ENCODE assay signal across 8 cellular contexts in genomic region chr3:9402410-9403228, GRCh38. TPM values are rescaled to one million over a fixed set of nuclear protein-coding genes. Genes with fewer than 3 reads are reported as not detected.
DNase-seq lines count a peak whose midpoint lies in the region; ATAC-seq, FAIRE-seq and TF ChIP-seq lines count a peak whose summit lies in the region.

No MANE protein-coding gene starts in this region.

- peaks cover 10 to 65% (median 62%) of the 10 kb centered on the region in 4 donors for H3K4me1 ChIP-seq in liver (ENCODE audit: control insufficient read depth in 4 of 4, insufficient read depth in 4 of 4, low read length in 3 of 4)

- H3K4me1 Mint-ChIP-seq in MCF 10A (ENCODE audit: insufficient read depth, unreplicated experiment), result peaks cover 46% of the 10 kb centered on the region

- no peak for FAIRE-seq in GM12891 (lab: Jason Lieb, UNC)

- no peak for TF ChIP-seq CTCF in MCF 10A (IDR thresholded peaks at IDR 0.05; ENCODE audit: unreplicated experiment)
- no peak for TF ChIP-seq CTCF in liver (IDR thresholded peaks at IDR 0.05; ENCODE audit: low read depth, low read length, missing input control)

- peak overlapping the region in 1 of 2 donors; percentile 14 for H3K27ac ChIP-seq in liver (ENCODE audit: low read depth in 1 of 2, low read length in 2 of 2)

- H3K27me3 ChIP-seq in liver (ENCODE audit: control insufficient read depth in 4 of 4, insufficient read depth in 4 of 4, low read length in 3 of 4), result no peaks in the 10 kb centered on the region

- H3K4me3 Mint-ChIP-seq in MCF 10A (ENCODE audit: unreplicated experiment), result peak overlapping the region; percentile 68

- no peak for TF ChIP-seq POLR2A in GM12891 (IDR thresholded peaks at IDR 0.05; ENCODE audit: low read depth, low read length)

- no peak for ATAC-seq in HG03175 (IDR thresholded peaks at IDR 0.05; ENCODE audit: unreplicated experiment)
- ATAC-seq in GM18868 (IDR thresholded peaks at IDR 0.05; ENCODE audit: unreplicated experiment), result no peak

- POLR2A ChIA-PET in MCF 10A (lab: Yijun Ruan, JAX), result interaction anchor here (1.2 to 4.1 kb wide), 8 partner anchors 8 to 49 kb away, joined by 3 to 67 read pairs (median 6); no protein-coding TSS in a partner anchor

- TF ChIP-seq RAD21 in liver (IDR thresholded peaks at IDR 0.05), result peak in 1 of 2 donors; percentile 54

- 21% methylated on average over 3 of the region's 3 CpGs for WGBS in liver

- intact Hi-C loops in MCF 10A (cut with micrococcal nuclease), result no loop called here

- DNase-seq in DMS79 treated with DMSO at 0.1 percent for 48 hours (lab: John Stamatoyannopoulos, UW) (peak; percentile 8), NCI-H187 treated with DMSO at 0.1 percent for 48 hours (lab: John Stamatoyannopoulos, UW) (peak; percentile 2), MCF 10A (ENCODE audit: unreplicated experiment) (peak; percentile 48), GM12891 (ENCODE audit: insufficient read length, low spot score) (no peak)
- DNase-seq in stimulated activated CD4-positive, alpha-beta T cell treated with anti-CD3 and anti-CD28 coated beads, Interleukin-12 subunit alpha, Interleukin-12 subunit beta, amount 100 ng/mL, for 4 hours, result no peak

- peak overlapping the region; percentile 77 for H3K27ac Mint-ChIP-seq in MCF 10A (ENCODE audit: low read depth, unreplicated experiment)

- H3K4me3 ChIP-seq in liver (ENCODE audit: low read depth in 1 of 3, low read length in 3 of 3), result peak overlapping the region in 2 of 3 donors; percentile 19 to 20

- no peaks in the 10 kb centered on the region for H3K9me3 ChIP-seq in liver (ENCODE audit: control insufficient read depth in 4 of 4, low read length in 3 of 4)

- peak overlapping the region in 1 of 2 donors; percentile 34 for H3K9ac ChIP-seq in liver (ENCODE audit: low read depth in 1 of 2, low read length in 2 of 2)

- peaks cover 6% of the 10 kb centered on the region for H3K36me3 Mint-ChIP-seq in MCF 10A (ENCODE audit: insufficient read depth, unreplicated experiment)

- CTCF ChIA-PET in MCF 10A (lab: Yijun Ruan, JAX), result interaction anchor here (0.6 to 1.5 kb wide), 2 partner anchors 16 to 19 kb away, joined by 3 to 5 read pairs; no protein-coding TSS in a partner anchor

- no TSS peak for BruUV-seq in MCF 10A (replicated peaks; lab: Mats Ljungman, UMichigan)

- H3K36me3 ChIP-seq in liver (ENCODE audit: control insufficient read depth in 4 of 4, insufficient read depth in 3 of 4, low read depth in 1 of 4, low read length in 3 of 4), result no peaks in the 10 kb centered on the region

- no peaks in the 10 kb centered on the region for H3K27me3 Mint-ChIP-seq in MCF 10A (ENCODE audit: insufficient read depth, unreplicated experiment)

- H3K9me3 Mint-ChIP-seq in MCF 10A (ENCODE audit: unreplicated experiment), result no peaks in the 10 kb centered on the region

TF ChIP-seq in liver, 16 proteins besides CTCF, POLR2A, EP300 and RAD21 (continues in another document):
- TF ChIP-seq SP1 (IDR thresholded peaks at IDR 0.05), result peak; percentile 42
- TF ChIP-seq MAX (IDR thresholded peaks at IDR 0.05), result no peak
- TF ChIP-seq FOXA2 (IDR thresholded peaks at IDR 0.05), result peak; percentile 69
- no peak for TF ChIP-seq ZBTB33 (IDR thresholded peaks at IDR 0.05)
- no peak for TF ChIP-seq EGR1 (IDR thresholded peaks at IDR 0.05; ENCODE audit: low read depth in 2 of 2)
- no peak for TF ChIP-seq HNF4G (IDR thresholded peaks at IDR 0.05)
- TF ChIP-seq YY1 (IDR thresholded peaks at IDR 0.05), result peak; percentile 72
- peak; percentile 64 to 71 for TF ChIP-seq HNF4A (conservative IDR thresholded peaks at IDR 0.05)
- no peak for TF ChIP-seq ATF3 (IDR thresholded peaks at IDR 0.05)

TF ChIP-seq in GM12891, 5 proteins besides CTCF, POLR2A, EP300 and RAD21:
- TF ChIP-seq SPI1 (IDR thresholded peaks at IDR 0.05; ENCODE audit: low read depth, low read length), result no peak
- no peak for TF ChIP-seq POU2F2 (IDR thresholded peaks at IDR 0.05; ENCODE audit: low read depth, low read length)
- no peak for TF ChIP-seq PAX5 (IDR thresholded peaks at IDR 0.05; ENCODE audit: insufficient read depth, low read length, severe bottlenecking)
- no peak for TF ChIP-seq POLR2AphosphoS5 (IDR thresholded peaks at IDR 0.05; ENCODE audit: low read depth, low read length)
TF ChIP-seq in GM12891: peak in this region for 0.

RNA-seq across cellular contexts. Expression of gene SETD5, which starts 5.2 kb away (rescaled TPM):
- total RNA-seq in MCF 10A (2022) (149 TPM in 2 replicates), liver (10 to 100 TPM; 20.6 to 76.6 TPM)
- 10 to 100 TPM; 17.9 to 28.0 TPM for polyA plus RNA-seq in liver
- 36.4 TPM for polyA plus RNA-seq in GM12891 (2012; ENCODE audit: low read depth, missing spikeins)

RNA-seq across cellular contexts. Expression of gene THUMPD3, which starts 39.8 kb away (rescaled TPM):
- total RNA-seq in MCF 10A (2022), result 53.4 and 63.0 TPM in 2 replicates
- 10 to 100 TPM; 21.9 to 24.5 TPM for total RNA-seq in liver
- 10 to 100 TPM; 20.1 to 21.4 TPM for polyA plus RNA-seq in liver
- 37.6 TPM for polyA plus RNA-seq in GM12891 (2012; ENCODE audit: low read depth, missing spikeins)

Comparison
In these comparisons a context has a peak if more than half of its experiments do, and no peak if none do; other contexts are left out.
1. DNase-seq: peak in DMS79 treated with DMSO at 0.1 percent for 48 hours (single experiment), NCI-H187 treated with DMSO at 0.1 percent for 48 hours (single experiment) and MCF 10A (single experiment); none in stimulated activated CD4-positive, alpha-beta T cell treated with anti-CD3 and anti-CD28 coated beads, Interleukin-12 subunit alpha, Interleukin-12 subunit beta, amount 100 ng/mL, for 4 hours (single experiment) and GM12891 (single experiment).